Comparison of ENCODE assay signal across 16 cellular contexts in genomic region chr4:151052785-151053184, GRCh38. TPM values are rescaled to one million over a fixed set of nuclear protein-coding genes. Genes with fewer than 3 reads are reported as not detected.
DNase-seq lines count a peak whose midpoint lies in the region; ATAC-seq and TF ChIP-seq lines count a peak whose summit lies in the region.
"Had no signal": no experiment of that assay in that cellular context is flagged by ENCODE, and none has a peak within 500 bp of the region (broad histone marks: within the 10 kb centered on the region; RNA-seq: fewer than 3 reads in every experiment).

No MANE protein-coding gene starts in this region.

- peaks cover 2% of the 10 kb centered on the region for H3K36me3 Mint-ChIP-seq in chondrocyte (ENCODE audit: low read depth)

- peaks cover 2% of the 10 kb centered on the region for H3K27me3 Mint-ChIP-seq in chondrocyte (ENCODE audit: low read depth)

- ATAC-seq in GM19372 (IDR thresholded peaks at IDR 0.05; ENCODE audit: low read depth, unreplicated experiment): peak; percentile 9
- ATAC-seq in HG02678 (IDR thresholded peaks at IDR 0.05; ENCODE audit: unreplicated experiment): peak; percentile 6

- TF ChIP-seq CTCF in 22Rv1 (IDR thresholded peaks at IDR 0.05) (no peak), chondrocyte (IDR thresholded peaks at IDR 0.05) (no peak)

- H3K4me3 Mint-ChIP-seq in chondrocyte (ENCODE audit: unreplicated experiment): no peak overlapping the region

- DNase-seq in HT-29 (ENCODE audit: low spot score) (peak; percentile 14), MV-4-11 (lab: John Stamatoyannopoulos, UW) (no peak), NCI-H1694 (lab: John Stamatoyannopoulos, UW) (no peak), chondrocyte (ENCODE audit: low spot score) (no peak)
- DNase-seq in activated CD4-positive, alpha-beta T cell treated with anti-CD3 and anti-CD28 coated beads for 4 hours: no peak
- DNase-seq: COR-L47, GOT3, KBM-7, NCI-H1092, NCI-H446 had no signal

- H3K4me1 Mint-ChIP-seq in chondrocyte (ENCODE audit: low read depth): no peaks in the 10 kb centered on the region

- H3K27ac Mint-ChIP-seq in chondrocyte (ENCODE audit: unreplicated experiment): no peak overlapping the region

- peaks cover 4% of the 10 kb centered on the region for H3K9me3 Mint-ChIP-seq in chondrocyte (ENCODE audit: low read depth)

- peak overlapping the region; percentile 54 for H3K27ac ChIP-seq in 22Rv1
- H3K27ac ChIP-seq: C4-2B, HL-60, SJSA1 had no signal

RNA-seq across cellular contexts. Expression of gene LRBA, which starts 37.7 kb away (rescaled TPM):
- 53.4 and 58.9 TPM in 2 replicates for total RNA-seq in HT-29 (2014; rRNA removed; shearing (Covaris generic))
- total RNA-seq in chondrocyte: 19.7 to 41.9 TPM (median 25.1 TPM) in 3 replicates

RNA-seq across cellular contexts. Expression of gene RPS3A, which starts 46.6 kb away (rescaled TPM):
- total RNA-seq in HT-29 (2014; rRNA removed; shearing (Covaris generic)): 932 and 1,065 TPM in 2 replicates
- 1,042 to 1,173 TPM (median 1,077 TPM) in 3 replicates for total RNA-seq in chondrocyte
